Comparison of ENCODE assay signal across 10 cellular contexts in the genomic region with DNA sequence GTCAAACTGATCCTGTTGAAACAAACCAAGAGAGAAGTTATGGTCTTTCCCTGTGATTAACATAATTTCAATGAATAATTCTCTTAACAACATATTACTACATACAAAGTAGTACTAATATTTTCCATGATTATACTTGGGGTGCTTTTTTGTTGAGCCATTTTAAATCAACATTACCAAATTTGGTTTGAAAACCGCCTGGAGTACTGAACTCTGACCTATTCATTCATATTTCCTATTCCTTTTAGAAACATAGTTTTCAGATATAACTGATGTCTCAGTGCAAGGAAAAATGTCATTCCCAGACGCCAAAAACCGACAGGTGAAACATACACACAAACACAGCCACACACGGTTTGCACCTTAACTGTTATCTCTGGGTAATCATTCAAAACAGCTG. TPM values are rescaled to one million over a fixed set of nuclear protein-coding genes. Genes with fewer than 3 reads are reported as not detected.
A peak's percentile ranks its signal among the peaks of the same experiment; 100 is the strongest.
DNase-seq lines count a peak whose midpoint lies in the region; ATAC-seq lines count a peak whose summit lies in the region.
"Had no signal": no experiment of that assay in that cellular context is flagged by ENCODE, and none has a peak within 500 bp of the region (broad histone marks: within the 10 kb centered on the region; RNA-seq: fewer than 3 reads in every experiment).

No MANE protein-coding gene starts in this region.

- no peaks in the 10 kb centered on the region for H3K27me3 Mint-ChIP-seq in CD4-positive, CD25-positive, alpha-beta regulatory T cell
- H3K27me3 Mint-ChIP-seq in effector memory CD8-positive, alpha-beta T cell: no peaks in the 10 kb centered on the region

- H3K4me1 ChIP-seq in CD4-positive, CD25-positive, alpha-beta regulatory T cell (ENCODE audit: control insufficient read depth, insufficient read depth, low read length, poor library complexity, severe bottlenecking): peaks cover 93% of the 10 kb centered on the region

- H3K9me3 ChIP-seq in CD4-positive, CD25-positive, alpha-beta regulatory T cell (ENCODE audit: control insufficient read depth in 2 of 2, low read length in 2 of 2): no peaks in the 10 kb centered on the region
- H3K9me3 ChIP-seq in SK-N-MC (ENCODE audit: low read depth, low read length): no peaks in the 10 kb centered on the region

- peak overlapping the region; percentile 80 for H3K4me3 ChIP-seq in CD4-positive, CD25-positive, alpha-beta regulatory T cell (ENCODE audit: low read depth, low read length)
- peak overlapping the region; percentile 2; the same call in 1 of the 2 replicates for H3K4me3 ChIP-seq in SK-N-MC

- H3K27ac ChIP-seq in CD4-positive, CD25-positive, alpha-beta regulatory T cell (ENCODE audit: insufficient read depth, low read length, poor library complexity, severe bottlenecking): peak overlapping the region; percentile 70
- peak overlapping the region; percentile 76 for H3K27ac ChIP-seq in SK-N-MC

- H3K27me3 ChIP-seq in CD4-positive, CD25-positive, alpha-beta regulatory T cell (ENCODE audit: control insufficient read depth, insufficient read depth, low read length): no peaks in the 10 kb centered on the region

- intact Hi-C loops in sciatic nerve (cut with DNase I): no loop called here

- H3K36me3 ChIP-seq in CD4-positive, CD25-positive, alpha-beta regulatory T cell (ENCODE audit: control insufficient read depth, insufficient read depth, low read length): peaks cover 12% of the 10 kb centered on the region
- peaks cover 5% of the 10 kb centered on the region for H3K36me3 ChIP-seq in SK-N-MC (ENCODE audit: insufficient read depth, low read length)

- H3K4me1 Mint-ChIP-seq in CD4-positive, CD25-positive, alpha-beta regulatory T cell: peaks cover 31 to 81% (median 64%) of the 10 kb centered on the region in 4 donors
- peaks cover 51 to 61% of the 10 kb centered on the region in 2 donors for H3K4me1 Mint-ChIP-seq in effector memory CD8-positive, alpha-beta T cell (ENCODE audit: low read depth in 2 of 2)

- peak overlapping the region; percentile 89 to 100 (median 93) for H3K27ac Mint-ChIP-seq in CD4-positive, CD25-positive, alpha-beta regulatory T cell
- peak overlapping the region; percentile 91 to 95 for H3K27ac Mint-ChIP-seq in effector memory CD8-positive, alpha-beta T cell

- H3K9me3 Mint-ChIP-seq in CD4-positive, CD25-positive, alpha-beta regulatory T cell: no peaks in the 10 kb centered on the region
- H3K9me3 Mint-ChIP-seq in effector memory CD8-positive, alpha-beta T cell: no peaks in the 10 kb centered on the region

- no peak overlapping the region for H3K9ac ChIP-seq in SK-N-MC (ENCODE audit: insufficient read length)

- no peak for ATAC-seq in CD4-positive, CD25-positive, alpha-beta regulatory T cell (ENCODE audit: low read depth in 2 of 2)
- no peak for ATAC-seq in effector memory CD8-positive, alpha-beta T cell (replicated peaks)
- ATAC-seq in sciatic nerve (peak; percentile 42), GM21717 (IDR thresholded peaks at IDR 0.05; ENCODE audit: unreplicated experiment) (no peak)

- no peak for DNase-seq in CD4-positive, CD25-positive, alpha-beta regulatory T cell
- DNase-seq in SK-N-MC (ENCODE audit: low read depth, low spot score) (no peak), sciatic nerve (ENCODE audit: low spot score) (no peak), SIG-M5 treated with dmso at 0.1 percent for 504 hours (lab: John Stamatoyannopoulos, UW; ENCODE audit: unreplicated experiment) (no peak), NCI-H2227 (lab: John Stamatoyannopoulos, UW; ENCODE audit: unreplicated experiment) (no peak), NCI-H1105 (lab: John Stamatoyannopoulos, UW) (no peak)
- no peak for DNase-seq in effector memory CD8-positive, alpha-beta T cell
- DNase-seq: Kasumi-1, NCI-H446 treated with DMSO at 0.1 percent for 48 hours had no signal

- peak overlapping the region; percentile 73 to 92 (median 85) for H3K4me3 Mint-ChIP-seq in CD4-positive, CD25-positive, alpha-beta regulatory T cell
- H3K4me3 Mint-ChIP-seq in effector memory CD8-positive, alpha-beta T cell: peak overlapping the region; percentile 70 to 77

- H3K36me3 Mint-ChIP-seq in CD4-positive, CD25-positive, alpha-beta regulatory T cell: peaks cover 31% of the 10 kb centered on the region
- H3K36me3 Mint-ChIP-seq in effector memory CD8-positive, alpha-beta T cell (ENCODE audit: insufficient read depth): peaks cover 85% of the 10 kb centered on the region

RNA-seq across cellular contexts. Expression of gene FNBP1, which starts 48.0 kb away (rescaled TPM):
- 253 TPM for total RNA-seq in CD4-positive, CD25-positive, alpha-beta regulatory T cell
- polyA plus RNA-seq in CD4-positive, CD25-positive, alpha-beta regulatory T cell: 100 to 1,000 TPM; 147 to 218 (median 188) TPM
- 132 TPM for total RNA-seq in sciatic nerve

RNA-seq across cellular contexts. Expression of gene GPR107, which starts 58.8 kb away (rescaled TPM):
- 29.9 TPM for total RNA-seq in CD4-positive, CD25-positive, alpha-beta regulatory T cell
- polyA plus RNA-seq in CD4-positive, CD25-positive, alpha-beta regulatory T cell: 1 to 10 TPM; 2.8 to 4.5 (median 3.1) TPM
- 42.4 TPM for total RNA-seq in sciatic nerve
